15 cellular contexts compared by ENCODE assay signal in the genomic region with DNA sequence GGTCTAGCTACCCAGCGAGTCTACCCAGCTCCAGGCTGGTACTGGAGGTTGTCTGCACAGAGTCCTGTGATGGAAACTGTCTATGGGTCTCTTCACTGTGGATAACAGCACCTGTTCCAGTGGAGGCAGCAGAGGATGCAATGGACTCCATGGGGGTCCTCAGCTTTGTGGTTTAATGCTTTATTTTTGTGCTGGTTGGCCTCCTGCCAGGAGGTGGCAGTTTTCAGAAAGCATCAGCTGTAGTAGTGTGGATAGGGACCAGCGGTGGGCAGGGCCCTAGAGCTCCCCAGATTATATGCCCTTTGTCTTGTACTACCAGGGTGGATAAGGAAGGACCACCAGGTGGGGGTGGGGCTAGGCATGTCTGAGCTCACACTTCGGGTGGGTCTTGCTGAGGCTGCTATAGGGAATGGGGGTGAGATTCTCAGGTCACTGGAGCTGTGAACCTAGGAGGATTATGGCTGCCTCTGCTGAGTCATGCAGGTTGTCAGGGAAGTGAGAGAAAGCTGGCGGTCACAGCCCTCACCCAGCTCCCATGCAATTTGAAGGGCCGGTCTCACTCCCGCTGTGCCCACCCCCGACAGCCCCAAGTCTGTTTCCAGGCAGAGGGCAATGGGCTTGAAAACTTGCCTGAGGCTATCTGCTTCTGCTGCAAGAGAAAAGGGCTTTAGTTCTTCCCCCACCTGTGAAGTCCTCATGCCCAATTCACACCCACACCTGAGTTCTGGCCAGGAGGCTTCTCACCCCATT.
"Had no signal": no experiment of that assay in that cellular context is flagged by ENCODE, and none has a peak within 500 bp of the region (broad histone marks: within the 10 kb centered on the region; RNA-seq: fewer than 3 reads in every experiment).

No MANE protein-coding gene starts in this region.

- DNase-seq: activated CD4-positive, alpha-beta T cell treated with anti-CD3 and anti-CD28 coated beads, Interleukin-2, amount 10 ng/mL, durations not matched to agents 7 days and 5 days; activated gamma-delta T cell treated with Interleukin-2 at 50 U/mL for 16 hours; anterior cingulate cortex; cerebellar nuclear complex; effector CD8-positive, alpha-beta T cell; foreskin fibroblast; glutamatergic neuron; immature natural killer cell; occipital lobe; stimulated activated CD4-positive, alpha-beta T cell treated with anti-CD3 and anti-CD28 coated beads, Interleukin-1b, Interleukin-23, amount 100 ng/mL, for 48 hours; stimulated activated naive CD8-positive, alpha-beta T cell treated with anti-CD3 and anti-CD28 coated beads, Interleukin-15, amount 100 ng/mL, for 72 hours had no signal

- H3K4me3 ChIP-seq: breast epithelium, upper lobe of left lung had no signal

- H3K36me3 ChIP-seq: breast epithelium, upper lobe of left lung had no signal

- H3K9me3 ChIP-seq: upper lobe of left lung had no signal

- H3K27ac ChIP-seq: breast epithelium, upper lobe of left lung had no signal

- H3K27me3 ChIP-seq: breast epithelium, upper lobe of left lung had no signal

- H3K27me3 Mint-ChIP-seq: activated CD4-positive, alpha-beta T cell treated with anti-CD3 and anti-CD28 coated beads, Interleukin-2, amount 10 ng/mL, durations not matched to agents 7 days and 5 days; progenitor cell of endocrine pancreas; stimulated activated naive CD8-positive, alpha-beta T cell treated with anti-CD3 and anti-CD28 coated beads, Interleukin-15, amount 100 ng/mL, for 72 hours had no signal

- H3K36me3 Mint-ChIP-seq: immature natural killer cell had no signal

- H3K4me1 ChIP-seq: breast epithelium, upper lobe of left lung had no signal

- H3K4me1 Mint-ChIP-seq: immature natural killer cell; nephron; stimulated activated naive CD8-positive, alpha-beta T cell treated with anti-CD3 and anti-CD28 coated beads, Interleukin-15, amount 100 ng/mL, for 72 hours had no signal

- ATAC-seq: stimulated activated naive CD8-positive, alpha-beta T cell treated with anti-CD3 and anti-CD28 coated beads, Interleukin-15, amount 100 ng/mL, for 72 hours had no signal

- H3K27ac Mint-ChIP-seq: activated CD4-positive, alpha-beta T cell treated with anti-CD3 and anti-CD28 coated beads, Interleukin-2, amount 10 ng/mL, durations not matched to agents 7 days and 5 days; immature natural killer cell; nephron; progenitor cell of endocrine pancreas; stimulated activated naive CD8-positive, alpha-beta T cell treated with anti-CD3 and anti-CD28 coated beads, Interleukin-15, amount 100 ng/mL, for 72 hours had no signal

- H3K4me3 Mint-ChIP-seq: activated CD4-positive, alpha-beta T cell treated with anti-CD3 and anti-CD28 coated beads, Interleukin-2, amount 10 ng/mL, durations not matched to agents 7 days and 5 days; immature natural killer cell; nephron; stimulated activated naive CD8-positive, alpha-beta T cell treated with anti-CD3 and anti-CD28 coated beads, Interleukin-15, amount 100 ng/mL, for 72 hours had no signal
